In genomic region chr13:102566513-102566912, GRCh38 we compare ENCODE assay signal across 7 cellular contexts.
"Had no signal": no experiment of that assay in that cellular context is flagged by ENCODE, and none has a peak within 500 bp of the region (broad histone marks: within the 10 kb centered on the region; RNA-seq: fewer than 3 reads in every experiment).

No MANE protein-coding gene starts in this region.

- H3K4me3 Mint-ChIP-seq: GM23338, H9 had no signal

- DNase-seq: H9, HCEC 1CT, IMR-90 had no signal

- H3K27ac ChIP-seq: HL-60, KMS-11 had no signal

- H3K27ac Mint-ChIP-seq: GM23338, H9 had no signal

- FAIRE-seq: K562 had no signal

- H3K9me3 Mint-ChIP-seq: GM23338, H9 had no signal

- H3K9ac ChIP-seq: KMS-11 had no signal

- ATAC-seq: GM23338, K562 had no signal

- H3K4me2 ChIP-seq: GM23338, KMS-11 had no signal

- H3K4me3 ChIP-seq: GM23338, K562 had no signal

- H2AFZ ChIP-seq: GM23338 had no signal
